ENCODE assay signal across 8 cellular contexts in genomic region chr2:39120521-39120770, GRCh38. TPM values are rescaled to one million over a fixed set of nuclear protein-coding genes. Genes with fewer than 3 reads are reported as not detected.
DNase-seq lines count a peak whose midpoint lies in the region; ATAC-seq and TF ChIP-seq lines count a peak whose summit lies in the region.

No MANE protein-coding gene starts in this region.

- no peaks in the 10 kb centered on the region for H3K9me3 ChIP-seq in lung (ENCODE audit: control insufficient read depth in 2 of 2, insufficient read depth in 1 of 2, low read length in 1 of 2)

- 0% methylated on average over 8 to 37 of the region's 37 CpGs for WGBS in lung, 2 donors

- peak overlapping the region; percentile 83 for H3K4me3 Mint-ChIP-seq in activated CD8-positive, alpha-beta T cell treated with anti-CD3 and anti-CD28 coated beads for 36 hours

- peak overlapping the region; percentile 97 to 99 for H3K27ac ChIP-seq in lung (ENCODE audit: low read depth in 1 of 2, low read length in 1 of 2)

- H3K9me3 Mint-ChIP-seq in activated CD8-positive, alpha-beta T cell treated with anti-CD3 and anti-CD28 coated beads for 36 hours, result no peaks in the 10 kb centered on the region

- no peaks in the 10 kb centered on the region for H3K27me3 Mint-ChIP-seq in activated CD8-positive, alpha-beta T cell treated with anti-CD3 and anti-CD28 coated beads for 36 hours

- peaks cover 50% of the 10 kb centered on the region for H3K4me1 Mint-ChIP-seq in activated CD8-positive, alpha-beta T cell treated with anti-CD3 and anti-CD28 coated beads for 36 hours (ENCODE audit: low read depth)

- H3K27ac Mint-ChIP-seq in activated CD8-positive, alpha-beta T cell treated with anti-CD3 and anti-CD28 coated beads for 36 hours, result no peak overlapping the region

- POLR2A ChIA-PET in activated CD8-positive, alpha-beta T cell treated with anti-CD3 and anti-CD28 coated beads for 36 hours (lab: Charles Lee), result interaction anchor here (0.7 to 4.5 kb wide), 15 partner anchors 9 to 369 kb away, joined by 3 to 29 read pairs (median 6); partner anchors contain the start of gene SRSF7

- CTCF ChIA-PET in activated CD8-positive, alpha-beta T cell treated with anti-CD3 and anti-CD28 coated beads for 36 hours (lab: Charles Lee), result interaction anchor here (0.8 to 5.0 kb wide), 10 partner anchors 9 to 125 kb away, joined by 3 to 93 read pairs (median 13); no protein-coding TSS in a partner anchor

- no peaks in the 10 kb centered on the region for H3K27me3 ChIP-seq in GM06990 (replicated peaks; ENCODE audit: control insufficient read depth, insufficient read depth, low read length)
- no peaks in the 10 kb centered on the region for H3K27me3 ChIP-seq in lung (ENCODE audit: control insufficient read depth, insufficient read depth)

- peak; percentile 28 for ATAC-seq in HG02642 (IDR thresholded peaks at IDR 0.05; ENCODE audit: poor library complexity, unreplicated experiment)
- ATAC-seq in activated CD8-positive, alpha-beta T cell treated with anti-CD3 and anti-CD28 coated beads for 36 hours, result peak; percentile 5
- ATAC-seq in lung (ENCODE audit: insufficient read depth, low FRiP score), result no peak

- intact Hi-C loops in activated CD8-positive, alpha-beta T cell treated with anti-CD3 and anti-CD28 coated beads for 36 hours (cut with micrococcal nuclease), result loop anchor here (5.0 kb wide), 1 partner anchor 63 kb away; no protein-coding TSS in a partner anchor

- peaks cover 0 to 21% of the 10 kb centered on the region in 2 donors for H3K4me1 ChIP-seq in lung (ENCODE audit: control insufficient read depth in 2 of 2, insufficient read depth in 2 of 2, low read length in 2 of 2)

- peaks cover 50% of the 10 kb centered on the region for H3K36me3 Mint-ChIP-seq in activated CD8-positive, alpha-beta T cell treated with anti-CD3 and anti-CD28 coated beads for 36 hours (ENCODE audit: low read depth)

- no peak for TF ChIP-seq CTCF in GM06990 (IDR thresholded peaks at IDR 0.05; ENCODE audit: insufficient read depth, low read length, poor library complexity, severe bottlenecking)
- no peak for TF ChIP-seq CTCF in activated CD8-positive, alpha-beta T cell treated with anti-CD3 and anti-CD28 coated beads for 36 hours (IDR thresholded peaks at IDR 0.05)
- TF ChIP-seq CTCF in lung (IDR thresholded peaks at IDR 0.05; ENCODE audit: control extremely low read depth, extremely low read depth), result no peak

- H3K36me3 ChIP-seq in GM06990 (ENCODE audit: control insufficient read depth, insufficient read depth, low read length) (no peaks in the 10 kb centered on the region), lung (ENCODE audit: control insufficient read depth in 2 of 2, insufficient read depth in 2 of 2, low read length in 2 of 2) (no peaks in the 10 kb centered on the region)

- DNase-seq in GM06990 (ENCODE audit: extremely low read depth, insufficient read length) (no peak), lung (ENCODE audit: low spot score) (no peak), NCI-H748 (lab: John Stamatoyannopoulos, UW; ENCODE audit: unreplicated experiment) (no peak), cerebellar nuclear complex (lab: John Stamatoyannopoulos, UW) (no peak), DMS79 (lab: John Stamatoyannopoulos, UW) (no peak), HPDE6-E6E7 (ENCODE audit: extremely low spot score) (no peak)
- DNase-seq in activated CD8-positive, alpha-beta T cell treated with anti-CD3 and anti-CD28 coated beads for 36 hours, result no peak

- H3K4me3 ChIP-seq in GM06990 (replicated peaks; ENCODE audit: low read depth, low read length) (peak overlapping the region; percentile 92), lung (peak overlapping the region; percentile 86)

RNA-seq across cellular contexts. Expression of gene SOS1, which starts 0.4 kb away (rescaled TPM):
- total RNA-seq in activated CD8-positive, alpha-beta T cell treated with anti-CD3 and anti-CD28 coated beads for 36 hours, result 10 to 100 TPM; 43.6 to 56.8 TPM
- total RNA-seq in lung, result 10 to 100 TPM; 22.4 to 97.6 TPM
- polyA plus RNA-seq in lung, result 1 to 10 TPM; 3.9 to 6.7 TPM
